Comparison of ENCODE assay signal across 15 cellular contexts in the genomic region with DNA sequence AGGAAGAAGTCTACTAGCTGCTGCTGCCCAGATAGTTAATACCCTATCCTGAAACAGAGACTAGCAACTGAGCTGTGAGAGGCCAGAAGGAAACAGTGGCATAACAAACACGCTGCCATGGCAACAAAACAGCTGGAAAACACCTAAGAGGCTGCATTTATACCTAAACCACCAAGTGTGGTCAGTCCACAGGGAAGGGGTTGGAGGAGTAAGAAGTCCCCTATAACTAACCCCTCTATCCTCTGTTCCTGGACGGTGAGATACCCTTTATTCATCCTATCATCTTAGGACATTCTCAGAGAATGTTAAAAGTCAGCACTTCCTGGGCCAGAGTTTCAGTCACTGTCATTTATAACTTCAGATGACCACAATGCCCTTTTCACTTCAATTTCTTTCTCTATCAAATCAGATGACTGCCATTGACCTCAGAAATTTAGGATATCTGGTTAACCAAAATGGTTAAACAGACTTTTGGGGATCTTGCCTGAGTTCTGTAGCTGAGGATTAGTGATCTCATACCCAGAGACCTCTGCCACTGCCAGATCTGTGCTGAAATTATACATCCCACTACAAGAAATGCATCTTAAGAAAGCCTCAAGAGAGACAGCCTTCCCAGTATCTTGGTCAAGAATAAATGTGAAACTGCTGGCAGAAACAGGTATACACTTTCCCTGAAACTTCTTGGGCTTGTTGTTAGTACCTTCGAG. TPM values are rescaled to one million over a fixed set of nuclear protein-coding genes. Genes with fewer than 3 reads are reported as not detected.
A peak's percentile ranks its signal among the peaks of the same experiment; 100 is the strongest.
DNase-seq lines count a peak whose midpoint lies in the region; ATAC-seq, FAIRE-seq and TF ChIP-seq lines count a peak whose summit lies in the region.
"Had no signal": no experiment of that assay in that cellular context is flagged by ENCODE, and none has a peak within 500 bp of the region (broad histone marks: within the 10 kb centered on the region; RNA-seq: fewer than 3 reads in every experiment).

No MANE protein-coding gene starts in this region.

- no peaks in the 10 kb centered on the region for H3K4me1 Mint-ChIP-seq in HFFc6 (ENCODE audit: low read depth)
- peaks cover 0 to 14% (median 6%) of the 10 kb centered on the region in 4 donors for H3K4me1 Mint-ChIP-seq in naive thymus-derived CD8-positive, alpha-beta T cell

- POLR2A ChIA-PET in naive thymus-derived CD8-positive, alpha-beta T cell (lab: Charles Lee), result no interaction called here

- peak; percentile 45 to 91 for ATAC-seq in activated naive CD4-positive, alpha-beta T cell treated with anti-CD3 and anti-CD28 coated beads, Interleukin-2, amount 50 U/mL, for 72 hours
- peak; percentile 25 for ATAC-seq in naive thymus-derived CD8-positive, alpha-beta T cell
- ATAC-seq in GM21381 (IDR thresholded peaks at IDR 0.05; ENCODE audit: unreplicated experiment), result no peak

- TF ChIP-seq POLR2A in GM12891 (IDR thresholded peaks at IDR 0.05; ENCODE audit: low read depth, low read length), result no peak

- H3K9me3 Mint-ChIP-seq in HFFc6, result no peaks in the 10 kb centered on the region
- no peaks in the 10 kb centered on the region for H3K9me3 Mint-ChIP-seq in activated naive CD4-positive, alpha-beta T cell treated with anti-CD3 and anti-CD28 coated beads, Interleukin-2, amount 50 U/mL, for 72 hours
- H3K9me3 Mint-ChIP-seq in naive thymus-derived CD8-positive, alpha-beta T cell, result no peaks in the 10 kb centered on the region

- peaks cover 7% of the 10 kb centered on the region for H3K27me3 Mint-ChIP-seq in HFFc6 (ENCODE audit: insufficient read depth)
- no peaks in the 10 kb centered on the region for H3K27me3 Mint-ChIP-seq in naive thymus-derived CD8-positive, alpha-beta T cell

- no peak overlapping the region for H3K4me3 Mint-ChIP-seq in HFFc6
- H3K4me3 Mint-ChIP-seq in naive thymus-derived CD8-positive, alpha-beta T cell, result no peak overlapping the region

- TF ChIP-seq CTCF in HFFc6 (IDR thresholded peaks at IDR 0.05), result no peak

- no peak for DNase-seq in GM12891 (ENCODE audit: insufficient read length, low spot score)
- DNase-seq in HFFc6, result no peak
- DNase-seq in activated naive CD4-positive, alpha-beta T cell treated with anti-CD3 and anti-CD28 coated beads, Interleukin-2, amount 50 U/mL, for 72 hours (ENCODE audit: low spot score in 2 of 2), result peak in 1 of 2 donors; percentile 63
- no peak for DNase-seq in naive thymus-derived CD8-positive, alpha-beta T cell
- no peak for DNase-seq in amniotic stem cell (lab: John Stamatoyannopoulos, UW)
- DNase-seq in NCI-H1092 treated with DMSO at 0.1 percent for 48 hours (lab: John Stamatoyannopoulos, UW), result no peak
- DNase-seq: activated CD8-positive, alpha-beta memory T cell treated with anti-CD3 and anti-CD28 coated beads for 24 hours; kidney; NCI-H526; ovary; stimulated activated CD4-positive, alpha-beta T cell treated with anti-CD3 and anti-CD28 coated beads, Interleukin-2, amount 100 ng/mL, for 48 hours; testis had no signal

- peaks cover 46% of the 10 kb centered on the region for H3K36me3 Mint-ChIP-seq in HFFc6 (ENCODE audit: low read depth)
- H3K36me3 Mint-ChIP-seq in activated naive CD4-positive, alpha-beta T cell treated with anti-CD3 and anti-CD28 coated beads, Interleukin-2, amount 50 U/mL, for 72 hours, result peaks cover 6 to 16% of the 10 kb centered on the region in 2 donors
- peaks cover 14 to 99% (median 32%) of the 10 kb centered on the region in 3 donors for H3K36me3 Mint-ChIP-seq in naive thymus-derived CD8-positive, alpha-beta T cell

- peak; percentile 5 for FAIRE-seq in GM12891 (lab: Jason Lieb, UNC)
- FAIRE-seq: bronchial epithelial cell, kidney had no signal

- H3K27ac Mint-ChIP-seq in HFFc6, result peak overlapping the region; percentile 46
- peak overlapping the region; percentile 44 to 85 for H3K27ac Mint-ChIP-seq in activated naive CD4-positive, alpha-beta T cell treated with anti-CD3 and anti-CD28 coated beads, Interleukin-2, amount 50 U/mL, for 72 hours
- peak overlapping the region; percentile 14 to 80 (median 39) for H3K27ac Mint-ChIP-seq in naive thymus-derived CD8-positive, alpha-beta T cell

TF ChIP-seq in GM12891, 5 proteins besides CTCF, POLR2A, EP300 and RAD21:
- peak; percentile 42; the same call in 1 of the 2 replicates for TF ChIP-seq SPI1 (IDR thresholded peaks at IDR 0.05; ENCODE audit: low read depth, low read length)
- TF ChIP-seq PAX5 (IDR thresholded peaks at IDR 0.05; ENCODE audit: insufficient read depth, low read length, severe bottlenecking), result no peak
TF ChIP-seq in GM12891: peak in this region for 1.

RNA-seq across cellular contexts. Expression of gene STH, which starts 36.2 kb away (rescaled TPM):
- not detected for polyA plus RNA-seq in GM12891 (2012; ENCODE audit: low read depth, missing spikeins)
- total RNA-seq in HFFc6 (2021; fragmentation: NEBNext Ultra II Directional; extraction: Animal tissue kit (Norgen Biotek cat#: 25700)), result not detected
- not detected for total RNA-seq in activated naive CD4-positive, alpha-beta T cell treated with anti-CD3 and anti-CD28 coated beads, Interleukin-2, amount 50 U/mL, for 72 hours
- total RNA-seq in naive thymus-derived CD8-positive, alpha-beta T cell, result not detected
- polyA plus RNA-seq in naive thymus-derived CD8-positive, alpha-beta T cell, result not detected
- total RNA-seq: bronchial epithelial cell, H4, kidney, ovary had no signal
- polyA plus RNA-seq: ovary had no signal
